15 cellular contexts compared by ENCODE assay signal in the genomic region with DNA sequence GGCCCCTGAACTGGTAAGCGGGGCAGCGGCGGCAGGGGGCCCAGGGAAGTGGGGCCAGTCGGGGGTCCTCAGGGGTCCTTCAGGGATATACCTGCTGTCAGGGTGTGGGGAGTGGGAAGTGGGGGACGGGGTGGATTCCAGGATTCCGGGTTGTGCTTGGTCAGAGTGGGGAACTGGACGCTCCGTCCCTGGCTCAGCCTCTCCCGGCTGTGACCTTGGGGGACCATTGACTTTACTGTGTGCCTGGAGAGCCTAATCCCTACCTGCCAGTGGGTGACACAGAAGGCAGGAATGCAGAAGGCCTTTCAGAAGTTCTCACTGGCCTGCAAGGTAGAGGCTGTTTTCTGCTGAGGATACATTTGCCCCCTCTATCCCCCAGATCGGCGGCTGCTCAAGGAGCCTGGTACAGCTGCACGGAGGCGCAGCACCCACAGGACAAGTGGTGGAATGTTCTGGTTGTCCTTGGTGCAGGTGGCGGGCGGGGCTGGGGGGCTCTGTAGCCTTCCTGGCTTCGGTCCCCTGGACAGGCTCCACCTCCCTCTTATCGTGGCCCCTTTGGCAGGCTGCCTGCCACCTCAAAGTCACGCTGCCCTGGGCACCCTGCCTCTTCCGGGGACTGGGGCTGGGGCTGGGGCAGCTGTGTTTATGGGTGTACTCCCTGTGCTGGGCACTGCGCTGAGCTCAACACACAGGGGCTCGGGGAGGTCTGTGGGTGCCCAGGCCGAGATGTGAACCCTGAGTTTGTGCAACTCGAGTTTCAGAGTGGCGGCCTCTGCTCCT. TPM values are rescaled to one million over a fixed set of nuclear protein-coding genes. Genes with fewer than 3 reads are reported as not detected.
A peak's percentile ranks its signal among the peaks of the same experiment; 100 is the strongest.
DNase-seq lines count a peak whose midpoint lies in the region; ATAC-seq lines count a peak whose summit lies in the region.
"Had no signal": no experiment of that assay in that cellular context is flagged by ENCODE, and none has a peak within 500 bp of the region (broad histone marks: within the 10 kb centered on the region; RNA-seq: fewer than 3 reads in every experiment).

No MANE protein-coding gene starts in this region.

- no peaks in the 10 kb centered on the region for H3K36me3 ChIP-seq in aorta (ENCODE audit: control insufficient read depth in 1 of 2, insufficient read depth in 2 of 2, low read length in 1 of 2)
- H3K36me3 ChIP-seq: suprapubic skin had no signal

- H3K4me3 ChIP-seq in aorta (ENCODE audit: low read length in 2 of 2): no peak overlapping the region
- H3K4me3 ChIP-seq: suprapubic skin had no signal

- peak overlapping the region in 1 of 2 donors; percentile 48 for H3K27ac Mint-ChIP-seq in stimulated activated naive CD8-positive, alpha-beta T cell treated with anti-CD3 and anti-CD28 coated beads, Interleukin-15, amount 100 ng/mL, for 72 hours
- peak overlapping the region; percentile 49 for H3K27ac Mint-ChIP-seq in central memory CD8-positive, alpha-beta T cell (ENCODE audit: low read depth)
- H3K27ac Mint-ChIP-seq in memory B cell: peak overlapping the region; percentile 70
- no peak overlapping the region for H3K27ac Mint-ChIP-seq in activated T-helper 1 cell treated with anti-CD3 and anti-CD28 coated beads, Interleukin-12 subunit alpha, Interleukin-12 subunit beta, Interleukin-2, Interleukin-4 antibody, amounts not matched to agents 30 ng/mL and 10 ng/mL and 1 ng/mL, durations not matched to agents 14 hours and 24 hours and 36 hours

- H3K4me1 Mint-ChIP-seq in stimulated activated naive CD8-positive, alpha-beta T cell treated with anti-CD3 and anti-CD28 coated beads, Interleukin-15, amount 100 ng/mL, for 72 hours: peaks cover 98% of the 10 kb centered on the region
- H3K4me1 Mint-ChIP-seq in central memory CD8-positive, alpha-beta T cell: peaks cover 14% of the 10 kb centered on the region
- H3K4me1 Mint-ChIP-seq in memory B cell: peaks cover 69% of the 10 kb centered on the region
- H3K4me1 Mint-ChIP-seq in activated T-helper 1 cell treated with anti-CD3 and anti-CD28 coated beads, Interleukin-12 subunit alpha, Interleukin-12 subunit beta, Interleukin-2, Interleukin-4 antibody, amounts not matched to agents 30 ng/mL and 10 ng/mL and 1 ng/mL, durations not matched to agents 14 hours and 24 hours and 36 hours (ENCODE audit: low read depth): peaks cover 14% of the 10 kb centered on the region

- no peaks in the 10 kb centered on the region for H3K9me3 Mint-ChIP-seq in stimulated activated naive CD8-positive, alpha-beta T cell treated with anti-CD3 and anti-CD28 coated beads, Interleukin-15, amount 100 ng/mL, for 72 hours
- no peaks in the 10 kb centered on the region for H3K9me3 Mint-ChIP-seq in central memory CD8-positive, alpha-beta T cell
- no peaks in the 10 kb centered on the region for H3K9me3 Mint-ChIP-seq in memory B cell
- no peaks in the 10 kb centered on the region for H3K9me3 Mint-ChIP-seq in activated T-helper 1 cell treated with anti-CD3 and anti-CD28 coated beads, Interleukin-12 subunit alpha, Interleukin-12 subunit beta, Interleukin-2, Interleukin-4 antibody, amounts not matched to agents 30 ng/mL and 10 ng/mL and 1 ng/mL, durations not matched to agents 14 hours and 24 hours and 36 hours

- intact Hi-C loops in aorta (cut with DNase I): no loop called here
- intact Hi-C loops in activated T-helper 1 cell treated with anti-CD3 and anti-CD28 coated beads, Interleukin-12 subunit alpha, Interleukin-12 subunit beta, Interleukin-2, Interleukin-4 antibody, amounts not matched to agents 30 ng/mL and 10 ng/mL and 1 ng/mL, durations not matched to agents 14 hours and 24 hours and 36 hours (cut with micrococcal nuclease): no loop called here

- DNase-seq in stimulated activated naive CD8-positive, alpha-beta T cell treated with anti-CD3 and anti-CD28 coated beads, Interleukin-15, Interleukin-2, amounts not matched to agents 100 U/mL and 50 U/mL, for 24 hours: peak; percentile 22
- DNase-seq in stimulated activated naive CD8-positive, alpha-beta T cell treated with anti-CD3 and anti-CD28 coated beads, Interleukin-15, amount 100 ng/mL, for 72 hours: no peak
- no peak for DNase-seq in central memory CD8-positive, alpha-beta T cell (ENCODE audit: low spot score in 2 of 2)
- DNase-seq in memory B cell (ENCODE audit: low spot score in 2 of 2) (no peak), aorta (no peak)
- no peak for DNase-seq in activated T-helper 1 cell treated with anti-CD3 and anti-CD28 coated beads, Interleukin-12 subunit alpha, Interleukin-12 subunit beta, Interleukin-2, Interleukin-4 antibody, amounts not matched to agents 30 ng/mL and 10 ng/mL and 1 ng/mL, durations not matched to agents 14 hours and 24 hours and 36 hours (ENCODE audit: low spot score)
- DNase-seq: GOT3; occipital lobe; stimulated activated CD4-positive, alpha-beta T cell treated with anti-CD3 and anti-CD28 coated beads, Interleukin-4, amount 100 ng/mL, for 1 hour had no signal

- no peaks in the 10 kb centered on the region for H3K27me3 Mint-ChIP-seq in stimulated activated naive CD8-positive, alpha-beta T cell treated with anti-CD3 and anti-CD28 coated beads, Interleukin-15, amount 100 ng/mL, for 72 hours
- H3K27me3 Mint-ChIP-seq in central memory CD8-positive, alpha-beta T cell: no peaks in the 10 kb centered on the region
- no peaks in the 10 kb centered on the region for H3K27me3 Mint-ChIP-seq in memory B cell
- H3K27me3 Mint-ChIP-seq in activated T-helper 1 cell treated with anti-CD3 and anti-CD28 coated beads, Interleukin-12 subunit alpha, Interleukin-12 subunit beta, Interleukin-2, Interleukin-4 antibody, amounts not matched to agents 30 ng/mL and 10 ng/mL and 1 ng/mL, durations not matched to agents 14 hours and 24 hours and 36 hours (ENCODE audit: insufficient read depth): peaks cover 3% of the 10 kb centered on the region

- H3K9me3 ChIP-seq in aorta (ENCODE audit: control insufficient read depth, low read length): no peaks in the 10 kb centered on the region
- H3K9me3 ChIP-seq: suprapubic skin had no signal

- peaks cover 6% of the 10 kb centered on the region for H3K36me3 Mint-ChIP-seq in central memory CD8-positive, alpha-beta T cell (ENCODE audit: insufficient read depth)
- H3K36me3 Mint-ChIP-seq in memory B cell: no peaks in the 10 kb centered on the region
- no peaks in the 10 kb centered on the region for H3K36me3 Mint-ChIP-seq in activated T-helper 1 cell treated with anti-CD3 and anti-CD28 coated beads, Interleukin-12 subunit alpha, Interleukin-12 subunit beta, Interleukin-2, Interleukin-4 antibody, amounts not matched to agents 30 ng/mL and 10 ng/mL and 1 ng/mL, durations not matched to agents 14 hours and 24 hours and 36 hours (ENCODE audit: low read depth)

- H3K4me3 Mint-ChIP-seq in stimulated activated naive CD8-positive, alpha-beta T cell treated with anti-CD3 and anti-CD28 coated beads, Interleukin-15, amount 100 ng/mL, for 72 hours: peak overlapping the region in 1 of 2 donors; percentile 35
- H3K4me3 Mint-ChIP-seq in central memory CD8-positive, alpha-beta T cell: peak overlapping the region; percentile 38
- peak overlapping the region; percentile 46 for H3K4me3 Mint-ChIP-seq in memory B cell
- no peak overlapping the region for H3K4me3 Mint-ChIP-seq in activated T-helper 1 cell treated with anti-CD3 and anti-CD28 coated beads, Interleukin-12 subunit alpha, Interleukin-12 subunit beta, Interleukin-2, Interleukin-4 antibody, amounts not matched to agents 30 ng/mL and 10 ng/mL and 1 ng/mL, durations not matched to agents 14 hours and 24 hours and 36 hours

- no peaks in the 10 kb centered on the region for H3K4me1 ChIP-seq in aorta (ENCODE audit: control insufficient read depth in 1 of 2, insufficient read depth in 2 of 2, low read length in 2 of 2)
- H3K4me1 ChIP-seq: suprapubic skin had no signal

- no peak for ATAC-seq in stimulated activated naive CD8-positive, alpha-beta T cell treated with anti-CD3 and anti-CD28 coated beads, Interleukin-15, Interleukin-2, amounts not matched to agents 100 U/mL and 50 U/mL, for 24 hours
- ATAC-seq in stimulated activated naive CD8-positive, alpha-beta T cell treated with anti-CD3 and anti-CD28 coated beads, Interleukin-15, amount 100 ng/mL, for 72 hours: no peak
- ATAC-seq in central memory CD8-positive, alpha-beta T cell (replicated peaks; ENCODE audit: extremely low read depth, poor library complexity, severe bottlenecking): peak; percentile 44
- ATAC-seq in memory B cell (ENCODE audit: low read depth): peak; percentile 58
- peak; percentile 27 for ATAC-seq in aorta (ENCODE audit: low FRiP score)
- no peak for ATAC-seq in GM21825 (IDR thresholded peaks at IDR 0.05; ENCODE audit: unreplicated experiment)
- ATAC-seq in HG03095 (IDR thresholded peaks at IDR 0.05; ENCODE audit: unreplicated experiment): no peak

- H3K27me3 ChIP-seq in aorta (ENCODE audit: control insufficient read depth in 1 of 2, insufficient read depth in 2 of 2, low read length in 1 of 2): no peaks in the 10 kb centered on the region
- H3K27me3 ChIP-seq: suprapubic skin had no signal

- WGBS in aorta, 2 donors: 60 to 68% methylated on average over 21 to 24 of the region's 24 CpGs

- no peak overlapping the region for H3K27ac ChIP-seq in aorta (ENCODE audit: low read depth in 1 of 2, low read length in 2 of 2)
- H3K27ac ChIP-seq: suprapubic skin had no signal

RNA-seq across cellular contexts. Expression of gene KCNQ1, which starts 18.4 kb away (rescaled TPM):
- total RNA-seq in aorta: 10 to 100 TPM in 1 of 2 donors, 1 to 10 TPM in 1; 6.2 to 11.5 TPM
- polyA plus RNA-seq in aorta: 1 to 10 TPM in 1 of 2 donors, under 1 TPM in 1; 0.67 to 5.4 TPM
- total RNA-seq in activated T-helper 1 cell treated with anti-CD3 and anti-CD28 coated beads, Interleukin-12 subunit alpha, Interleukin-12 subunit beta, Interleukin-2, Interleukin-4 antibody, amounts not matched to agents 30 ng/mL and 10 ng/mL and 1 ng/mL, durations not matched to agents 14 hours and 24 hours and 36 hours: 5.3 and 6.4 TPM in 2 replicates
- total RNA-seq: astrocyte had no signal
- polyA plus RNA-seq: BJ had no signal

RNA-seq across cellular contexts. Expression of gene TRPM5, which starts 18.9 kb away (rescaled TPM):
- not detected for total RNA-seq in aorta
- under 1 TPM in 1 of 2 donors, not detected in 1; 0.25 TPM for polyA plus RNA-seq in aorta
- total RNA-seq in activated T-helper 1 cell treated with anti-CD3 and anti-CD28 coated beads, Interleukin-12 subunit alpha, Interleukin-12 subunit beta, Interleukin-2, Interleukin-4 antibody, amounts not matched to agents 30 ng/mL and 10 ng/mL and 1 ng/mL, durations not matched to agents 14 hours and 24 hours and 36 hours: not detected in 2 replicates
- total RNA-seq: activated CD8-positive, alpha-beta memory T cell treated with anti-CD3 and anti-CD28 coated beads for 36 hours; astrocyte; occipital lobe had no signal
- polyA plus RNA-seq: BJ had no signal

Comparison
In these comparisons a context has a peak if more than half of its experiments do, and no peak if none do; other contexts are left out.
1. ATAC-seq: peak in central memory CD8-positive, alpha-beta T cell (single experiment), memory B cell (single experiment) and aorta (single experiment); none in stimulated activated naive CD8-positive, alpha-beta T cell treated with anti-CD3 and anti-CD28 coated beads, Interleukin-15, Interleukin-2, amounts not matched to agents 100 U/mL and 50 U/mL, for 24 hours (single experiment), stimulated activated naive CD8-positive, alpha-beta T cell treated with anti-CD3 and anti-CD28 coated beads, Interleukin-15, amount 100 ng/mL, for 72 hours (single experiment), GM21825 (single experiment) and HG03095 (single experiment).